Comparison of ENCODE assay signal across 12 cellular contexts in genomic region chr3:128083980-128084674, GRCh38. TPM values are rescaled to one million over a fixed set of nuclear protein-coding genes. Genes with fewer than 3 reads are reported as not detected.
DNase-seq lines count a peak whose midpoint lies in the region; ATAC-seq, FAIRE-seq and TF ChIP-seq lines count a peak whose summit lies in the region.
"Had no signal": no experiment of that assay in that cellular context is flagged by ENCODE, and none has a peak within 500 bp of the region (broad histone marks: within the 10 kb centered on the region; RNA-seq: fewer than 3 reads in every experiment).

No MANE protein-coding gene starts in this region.

- peak; percentile 17 for ATAC-seq in left colon

- no peaks in the 10 kb centered on the region for H3K79me2 ChIP-seq in endothelial cell of umbilical vein (ENCODE audit: control insufficient read depth, insufficient read depth, low read length)

- DNase-seq in LNCaP clone FGC (ENCODE audit: low read depth) (no peak), endothelial cell of umbilical vein (ENCODE audit: low read depth, low spot score) (peak; percentile 57), left colon (no peak), urothelium cell line (ENCODE audit: low spot score) (no peak), SKM-1 (lab: John Stamatoyannopoulos, UW; ENCODE audit: unreplicated experiment) (no peak), hypothalamus (lab: John Stamatoyannopoulos, UW) (no peak)
- DNase-seq: activated naive CD4-positive, alpha-beta T cell; CD8-positive, alpha-beta memory T cell; nucleus accumbens had no signal

- H3K27ac ChIP-seq in endothelial cell of umbilical vein (ENCODE audit: insufficient read depth, low read depth, low read length) (no peak overlapping the region), stomach smooth muscle (ENCODE audit: low read length) (peak overlapping the region; percentile 80)

- H3K36me3 ChIP-seq in endothelial cell of umbilical vein (ENCODE audit: control insufficient read depth in 2 of 2, extremely low read depth in 1 of 2, insufficient read depth in 2 of 2, low read length in 2 of 2) (peaks cover 3 to 25% of the 10 kb centered on the region in 2 experiments), stomach smooth muscle (ENCODE audit: control insufficient read depth in 2 of 2, insufficient read depth in 2 of 2, low read length in 2 of 2) (peaks cover 4 to 28% of the 10 kb centered on the region in 2 donors)

- H3K4me3 ChIP-seq in LNCaP clone FGC (ENCODE audit: low read depth, low read length) (peak overlapping the region; percentile 10; the same call in 1 of the 2 replicates), endothelial cell of umbilical vein (replicated peaks in 1 of 3; ENCODE audit: insufficient read depth in 1 of 3, low read depth in 1 of 3, low read length in 3 of 3) (no peak overlapping the region), stomach smooth muscle (ENCODE audit: low read length in 2 of 2) (peak overlapping the region in 1 of 2 donors; percentile 35)

- H3K9me1 ChIP-seq in endothelial cell of umbilical vein (replicated peaks; ENCODE audit: control insufficient read depth, extremely low read depth, insufficient read depth, low read length): no peaks in the 10 kb centered on the region

- H4K20me1 ChIP-seq in endothelial cell of umbilical vein (replicated peaks; ENCODE audit: control insufficient read depth, extremely low read depth, insufficient read depth, low read length): no peaks in the 10 kb centered on the region

- TF ChIP-seq CTCF in LNCaP clone FGC (IDR thresholded peaks at IDR 0.05; ENCODE audit: control insufficient read depth, extremely low read depth, insufficient read depth) (no peak), endothelial cell of umbilical vein (IDR thresholded peaks at IDR 0.05; ENCODE audit: extremely low read depth in 1 of 2, insufficient read depth in 1 of 2, low read depth in 1 of 2, low read length in 2 of 2) (no peak)

- H2AFZ ChIP-seq in endothelial cell of umbilical vein (ENCODE audit: low read depth, low read length): no peak overlapping the region

- H3K4me2 ChIP-seq in endothelial cell of umbilical vein (ENCODE audit: insufficient read depth, low read length): no peak overlapping the region

- H3K27me3 ChIP-seq in endothelial cell of umbilical vein (ENCODE audit: control insufficient read depth in 2 of 2, insufficient read depth in 2 of 2, low read length in 2 of 2) (no peaks in the 10 kb centered on the region), stomach smooth muscle (ENCODE audit: control insufficient read depth in 1 of 2, insufficient read depth in 2 of 2, low read length in 2 of 2) (no peaks in the 10 kb centered on the region)

- no TSS peak for BruUV-seq in endothelial cell of umbilical vein (replicated peaks; lab: Mats Ljungman, UMichigan)

- H3K9me3 ChIP-seq in endothelial cell of umbilical vein (replicated peaks; ENCODE audit: control insufficient read depth, insufficient read depth, low read length) (no peaks in the 10 kb centered on the region), stomach smooth muscle (ENCODE audit: control insufficient read depth in 2 of 2, low read length in 2 of 2) (no peaks in the 10 kb centered on the region)

- H3K9ac ChIP-seq in endothelial cell of umbilical vein (replicated peaks; ENCODE audit: extremely low read depth, insufficient read depth, low read length): no peak overlapping the region
- H3K9ac ChIP-seq in stomach smooth muscle (ENCODE audit: low read length in 2 of 2): peak overlapping the region; percentile 25 to 55

- H3K4me1 ChIP-seq in endothelial cell of umbilical vein (ENCODE audit: control insufficient read depth, extremely low read depth, insufficient read depth, low read length): peaks cover 5% of the 10 kb centered on the region
- H3K4me1 ChIP-seq in stomach smooth muscle (ENCODE audit: control insufficient read depth, insufficient read depth, low read length): peaks cover 27% of the 10 kb centered on the region

- CTCF ChIA-PET in endothelial cell of umbilical vein (lab: Charles Lee): interaction anchor here (0.9 to 3.3 kb wide), 5 partner anchors 8 to 49 kb away, joined by 3 to 16 read pairs (median 5); partner anchors contain the start of gene RUVBL1

- POLR2A ChIA-PET in endothelial cell of umbilical vein (lab: Charles Lee): no interaction called here

- no peak for TF ChIP-seq POLR2A in endothelial cell of umbilical vein (IDR thresholded peaks at IDR 0.05; ENCODE audit: low read depth, low read length)

- FAIRE-seq in endothelial cell of umbilical vein (lab: Jason Lieb, UNC) (no peak), urothelium cell line (lab: Jason Lieb, UNC) (no peak)
- FAIRE-seq: bronchial epithelial cell, endometrium had no signal

- intact Hi-C loops in endothelial cell of umbilical vein (cut with micrococcal nuclease): no loop called here
- intact Hi-C loops in left colon (cut with DNase I, micrococcal nuclease): no loop called here

- dilution Hi-C loops in endothelial cell of umbilical vein (cut with MboI; ENCODE audit: extremely low pct_ligation_motif_present, low sequenced_read_pairs): no loop called here

TF ChIP-seq in endothelial cell of umbilical vein, 7 proteins besides CTCF, POLR2A, EP300 and RAD21:
- no peak for TF ChIP-seq EZH2 (IDR thresholded peaks at IDR 0.05; ENCODE audit: borderline replicate concordance, low read depth, low read length, severe bottlenecking)
- TF ChIP-seq POLR2AphosphoS5 (IDR thresholded peaks at IDR 0.05; ENCODE audit: insufficient read depth, low read depth, low read length): no peak
- TF ChIP-seq JUN (IDR thresholded peaks at IDR 0.05; ENCODE audit: borderline replicate concordance, insufficient read depth, insufficient read length, low read depth): no peak
- TF ChIP-seq MYC (IDR thresholded peaks at IDR 0.05; ENCODE audit: low read depth, low read length): no peak
- TF ChIP-seq GATA2 (IDR thresholded peaks at IDR 0.05; ENCODE audit: insufficient read depth, insufficient read length, low read depth, low read length): no peak
- no peak for TF ChIP-seq MAX (IDR thresholded peaks at IDR 0.05; ENCODE audit: insufficient read depth, insufficient read length)
- no peak for TF ChIP-seq FOS (IDR thresholded peaks at IDR 0.05; ENCODE audit: borderline replicate concordance, insufficient read depth, low read length)

RNA-seq across cellular contexts. Expression of gene SEC61A1, which starts 31.9 kb away (rescaled TPM):
- total RNA-seq in endothelial cell of umbilical vein (280 and 312 TPM in 2 replicates), left colon (100 to 1,000 TPM; 142 to 158 TPM)
- 307 and 338 TPM in 2 replicates for polyA plus RNA-seq in endothelial cell of umbilical vein
- polyA plus RNA-seq in endothelial cell of umbilical vein (2011; cell fraction: cytosol; rRNA removed): 192 and 202 TPM in 2 replicates
- polyA plus RNA-seq in endothelial cell of umbilical vein (2011; cell fraction: nucleus; rRNA removed): 211 and 214 TPM in 2 replicates
- 223 and 292 TPM in 2 replicates for polyA plus RNA-seq in endothelial cell of umbilical vein (2012)
- polyA minus RNA-seq in endothelial cell of umbilical vein: 648 and 737 TPM in 2 replicates
- 112 TPM for polyA minus RNA-seq in endothelial cell of umbilical vein (2011; cell fraction: cytosol; rRNA and poly(A)+ RNA removed)
- polyA minus RNA-seq in endothelial cell of umbilical vein (2011; cell fraction: nucleus; rRNA and poly(A)+ RNA removed): 135 and 185 TPM in 2 replicates

RNA-seq across cellular contexts. Expression of gene RUVBL1, which starts 39.5 kb away (rescaled TPM):
- 57.0 and 58.5 TPM in 2 replicates for total RNA-seq in endothelial cell of umbilical vein
- 42.9 and 52.5 TPM in 2 replicates for polyA plus RNA-seq in endothelial cell of umbilical vein
- 72.7 and 90.5 TPM in 2 replicates for polyA plus RNA-seq in endothelial cell of umbilical vein (2011; cell fraction: cytosol; rRNA removed)
- 45.8 and 50.0 TPM in 2 replicates for polyA plus RNA-seq in endothelial cell of umbilical vein (2011; cell fraction: nucleus; rRNA removed)
- 60.0 and 79.1 TPM in 2 replicates for polyA plus RNA-seq in endothelial cell of umbilical vein (2012)
- 37.5 and 48.3 TPM in 2 replicates for polyA minus RNA-seq in endothelial cell of umbilical vein
- 60.8 TPM for polyA minus RNA-seq in endothelial cell of umbilical vein (2011; cell fraction: cytosol; rRNA and poly(A)+ RNA removed)
- polyA minus RNA-seq in endothelial cell of umbilical vein (2011; cell fraction: nucleus; rRNA and poly(A)+ RNA removed): 17.9 and 20.0 TPM in 2 replicates
- total RNA-seq in left colon: 10 to 100 TPM; 11.9 to 16.3 TPM
